1 cellular context compared by ENCODE assay signal in genomic region chrX:5915783-5916182, GRCh38.
TF ChIP-seq lines count a peak whose summit lies in the region.

No MANE protein-coding gene starts in this region.

TF ChIP-seq in GM23338, 12 proteins besides CTCF, POLR2A, EP300 and RAD21 (continued from another document):
- TF ChIP-seq ZNF462 (CRISPR knock-in tag; IDR thresholded peaks at IDR 0.05): no peak
- no peak for TF ChIP-seq JUNB (IDR thresholded peaks at IDR 0.05; ENCODE audit: unreplicated experiment)
- no peak for TF ChIP-seq STAT1 (IDR thresholded peaks at IDR 0.05; ENCODE audit: unreplicated experiment)
